Comparison of ENCODE assay signal across 1 cellular context in the genomic region with DNA sequence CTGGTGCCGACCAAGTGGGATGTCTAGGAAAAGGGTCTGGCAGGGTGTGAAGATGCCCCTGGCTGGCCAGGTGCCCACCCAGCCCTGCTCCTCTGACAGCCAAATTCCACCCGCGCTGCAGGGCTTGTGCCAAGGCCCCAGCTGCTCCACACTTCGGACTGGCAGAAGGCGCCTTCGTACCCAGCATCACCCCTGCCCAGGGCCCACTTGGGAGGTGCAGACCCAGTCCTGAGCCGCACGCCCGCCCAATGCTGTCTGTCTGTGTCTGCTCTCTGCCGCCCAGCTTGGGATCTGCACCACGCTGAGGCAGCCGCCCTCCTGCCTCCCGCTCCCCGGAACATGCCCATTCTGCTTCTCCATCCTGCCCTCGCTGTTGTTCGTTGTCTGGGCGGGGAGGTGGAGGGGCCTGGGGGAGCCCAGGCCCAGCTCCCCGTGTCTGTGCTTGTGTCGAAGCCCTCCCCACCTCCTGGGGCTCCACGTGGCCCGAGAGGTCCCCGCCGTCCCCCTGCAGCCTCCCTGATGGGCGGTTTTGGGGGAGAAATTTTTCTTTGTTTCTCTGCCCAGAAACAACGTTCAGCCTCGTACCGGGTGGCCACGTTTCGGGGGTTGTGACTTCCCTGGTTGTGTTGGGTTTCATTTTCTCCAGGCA.
TF ChIP-seq lines count a peak whose summit lies in the region.

No MANE protein-coding gene starts in this region.

TF ChIP-seq in IMR-90, 13 proteins besides CTCF, POLR2A, EP300 and RAD21 (continued from another document):
- TF ChIP-seq CEBPB (IDR thresholded peaks at IDR 0.05; ENCODE audit: low read depth, low read length) (no peak), SMC3 (IDR thresholded peaks at IDR 0.05; ENCODE audit: low read depth, low read length) (no peak), NFE2L2 (IDR thresholded peaks at IDR 0.05; ENCODE audit: low read depth, low read length) (no peak), MXI1 (IDR thresholded peaks at IDR 0.05; ENCODE audit: borderline replicate concordance, low read depth, low read length) (no peak), RCOR1 (IDR thresholded peaks at IDR 0.05; ENCODE audit: insufficient replicate concordance, low read length) (no peak), RFX5 (IDR thresholded peaks at IDR 0.05; ENCODE audit: low read depth, low read length) (no peak), MAZ (IDR thresholded peaks at IDR 0.05; ENCODE audit: borderline replicate concordance, low read depth, low read length) (no peak), MAFK (IDR thresholded peaks at IDR 0.05; ENCODE audit: low read depth, low read length) (no peak), BHLHE40 (IDR thresholded peaks at IDR 0.05; ENCODE audit: low read depth, low read length) (no peak), FOS (IDR thresholded peaks at IDR 0.05; ENCODE audit: low read depth, low read length) (no peak)
- TF ChIP-seq, protein P1, sequence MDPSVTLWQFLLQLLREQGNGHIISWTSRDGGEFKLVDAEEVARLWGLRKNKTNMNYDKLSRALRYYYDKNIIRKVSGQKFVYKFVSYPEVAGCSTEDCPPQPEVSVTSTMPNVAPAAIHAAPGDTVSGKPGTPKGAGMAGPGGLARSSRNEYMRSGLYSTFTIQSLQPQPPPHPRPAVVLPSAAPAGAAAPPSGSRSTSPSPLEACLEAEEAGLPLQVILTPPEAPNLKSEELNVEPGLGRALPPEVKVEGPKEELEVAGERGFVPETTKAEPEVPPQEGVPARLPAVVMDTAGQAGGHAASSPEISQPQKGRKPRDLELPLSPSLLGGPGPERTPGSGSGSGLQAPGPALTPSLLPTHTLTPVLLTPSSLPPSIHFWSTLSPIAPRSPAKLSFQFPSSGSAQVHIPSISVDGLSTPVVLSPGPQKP (IDR thresholded peaks at IDR 0.05; ENCODE audit: borderline replicate concordance, low read depth, low read length) = no peak
- TF ChIP-seq, protein P2, sequence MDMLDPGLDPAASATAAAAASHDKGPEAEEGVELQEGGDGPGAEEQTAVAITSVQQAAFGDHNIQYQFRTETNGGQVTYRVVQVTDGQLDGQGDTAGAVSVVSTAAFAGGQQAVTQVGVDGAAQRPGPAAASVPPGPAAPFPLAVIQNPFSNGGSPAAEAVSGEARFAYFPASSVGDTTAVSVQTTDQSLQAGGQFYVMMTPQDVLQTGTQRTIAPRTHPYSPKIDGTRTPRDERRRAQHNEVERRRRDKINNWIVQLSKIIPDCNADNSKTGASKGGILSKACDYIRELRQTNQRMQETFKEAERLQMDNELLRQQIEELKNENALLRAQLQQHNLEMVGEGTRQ (IDR thresholded peaks at IDR 0.05; ENCODE audit: low read depth, low read length) = no peak
